Comparison of ENCODE assay signal across 22 cellular contexts in the genomic region with DNA sequence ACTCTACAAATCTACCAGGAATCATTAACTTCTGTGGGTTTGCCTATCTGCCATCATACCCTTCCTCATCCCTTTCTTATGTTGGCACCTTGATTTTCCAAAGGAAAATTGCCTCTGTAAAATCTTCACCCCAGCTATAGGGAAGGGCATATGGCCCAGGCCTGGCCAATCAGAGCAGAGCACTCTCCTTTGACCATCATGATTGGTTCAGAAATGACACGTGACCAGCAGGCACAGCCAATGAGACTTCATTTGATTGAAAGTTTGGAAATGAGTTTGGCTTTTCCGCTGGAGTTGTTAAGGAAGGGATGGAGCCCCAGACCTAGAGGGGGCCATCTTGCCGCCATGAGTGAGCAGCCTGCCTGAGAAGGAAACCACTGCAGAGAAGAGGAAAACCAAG.
"Had no signal": no experiment of that assay in that cellular context is flagged by ENCODE, and none has a peak within 500 bp of the region (broad histone marks: within the 10 kb centered on the region; RNA-seq: fewer than 3 reads in every experiment).

No MANE protein-coding gene starts in this region.

- H3K9me3 ChIP-seq: MG63 had no signal

- H3K27ac ChIP-seq: SJSA1, SK-N-MC had no signal

- H3K36me3 Mint-ChIP-seq: IgD-negative memory B cell had no signal

- H3K27me3 ChIP-seq: MG63, SJSA1 had no signal

- DNase-seq: Karpas-422, KG1, MG63, NCI-H1092 treated with DMSO at 0.1 percent for 48 hours, NCI-H1436, NCI-H187, NCI-H2029, NCI-H2081 treated with DMSO at 0.1 percent for 48 hours, NCI-H2171, NCI-H226, NCI-H446, NCI-H510A, NCI-H524 treated with DMSO at 0.1 percent for 48 hours, NCI-H69, NCI-H774, Right ventricle myocardium superior, RPMI8226, SIG-M5 had no signal

- H3K4me3 ChIP-seq: MG63, SJSA1, SK-N-MC had no signal

- H3K36me3 ChIP-seq: MG63, SJSA1 had no signal

- H3K4me1 ChIP-seq: SJSA1 had no signal

- FAIRE-seq: RCC 7860 had no signal

- H3K4me1 Mint-ChIP-seq: IgD-negative memory B cell had no signal

- H3K27ac Mint-ChIP-seq: IgD-negative memory B cell had no signal
